Comparison of ENCODE assay signal across 1 cellular context in genomic region chr2:65107530-65107929, GRCh38.
TF ChIP-seq lines count a peak whose summit lies in the region.

No MANE protein-coding gene starts in this region.

TF ChIP-seq in liver, 16 proteins besides CTCF, POLR2A, EP300 and RAD21 (continued from another document):
- no peak for TF ChIP-seq ZBTB33 (IDR thresholded peaks at IDR 0.05)
